In genomic region chr13:112587767-112588489, GRCh38 we compare ENCODE assay signal across 8 cellular contexts. TPM values are rescaled to one million over a fixed set of nuclear protein-coding genes. Genes with fewer than 3 reads are reported as not detected.
DNase-seq lines count a peak whose midpoint lies in the region; ATAC-seq and TF ChIP-seq lines count a peak whose summit lies in the region.

A gene with protein sequence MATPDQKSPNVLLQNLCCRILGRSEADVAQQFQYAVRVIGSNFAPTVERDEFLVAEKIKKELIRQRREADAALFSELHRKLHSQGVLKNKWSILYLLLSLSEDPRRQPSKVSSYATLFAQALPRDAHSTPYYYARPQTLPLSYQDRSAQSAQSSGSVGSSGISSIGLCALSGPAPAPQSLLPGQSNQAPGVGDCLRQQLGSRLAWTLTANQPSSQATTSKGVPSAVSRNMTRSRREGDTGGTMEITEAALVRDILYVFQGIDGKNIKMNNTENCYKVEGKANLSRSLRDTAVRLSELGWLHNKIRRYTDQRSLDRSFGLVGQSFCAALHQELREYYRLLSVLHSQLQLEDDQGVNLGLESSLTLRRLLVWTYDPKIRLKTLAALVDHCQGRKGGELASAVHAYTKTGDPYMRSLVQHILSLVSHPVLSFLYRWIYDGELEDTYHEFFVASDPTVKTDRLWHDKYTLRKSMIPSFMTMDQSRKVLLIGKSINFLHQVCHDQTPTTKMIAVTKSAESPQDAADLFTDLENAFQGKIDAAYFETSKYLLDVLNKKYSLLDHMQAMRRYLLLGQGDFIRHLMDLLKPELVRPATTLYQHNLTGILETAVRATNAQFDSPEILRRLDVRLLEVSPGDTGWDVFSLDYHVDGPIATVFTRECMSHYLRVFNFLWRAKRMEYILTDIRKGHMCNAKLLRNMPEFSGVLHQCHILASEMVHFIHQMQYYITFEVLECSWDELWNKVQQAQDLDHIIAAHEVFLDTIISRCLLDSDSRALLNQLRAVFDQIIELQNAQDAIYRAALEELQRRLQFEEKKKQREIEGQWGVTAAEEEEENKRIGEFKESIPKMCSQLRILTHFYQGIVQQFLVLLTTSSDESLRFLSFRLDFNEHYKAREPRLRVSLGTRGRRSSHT (minus strand): TSS chr13:112588153. CDS start chr13:112587980, 173 bp downstream.

- H3K4me1 ChIP-seq in fibroblast of lung (ENCODE audit: control insufficient read depth, extremely low read depth, insufficient read depth, low read length) = no peaks in the 10 kb centered on the region

- H3K4me1 Mint-ChIP-seq in naive thymus-derived CD8-positive, alpha-beta T cell = peaks cover 19 to 52% (median 38%) of the 10 kb centered on the region in 4 donors
- peaks cover 26 to 41% of the 10 kb centered on the region in 2 donors for H3K4me1 Mint-ChIP-seq in stimulated activated naive B cell treated with anti-CD40 and anti-IgM and Interleukin-4, amounts not matched to agents 10 μg/mL and 1 μg/mL and 100 μg/mL, for 72 hours

- peak within 1 kb of the TSS; percentile 92 for H3K9ac ChIP-seq in fibroblast of lung (ENCODE audit: insufficient read depth, low read length)

- H3K27ac Mint-ChIP-seq in naive thymus-derived CD8-positive, alpha-beta T cell = peak within 1 kb of the TSS; percentile 84 to 96 (median 94)
- H3K27ac Mint-ChIP-seq in stimulated activated naive B cell treated with anti-CD40 and anti-IgM and Interleukin-4, amounts not matched to agents 10 μg/mL and 1 μg/mL and 100 μg/mL, for 72 hours = peak within 1 kb of the TSS; percentile 99

- H3K79me2 ChIP-seq in fibroblast of lung (ENCODE audit: control insufficient read depth, insufficient read depth, low read length) = peaks cover 40% of the 10 kb centered on the region

- peak within 1 kb of the TSS; percentile 82 for H3K4me3 ChIP-seq in Jurkat, Clone E6-1 (ENCODE audit: low read length)
- H3K4me3 ChIP-seq in fibroblast of lung (replicated peaks in 1 of 4; ENCODE audit: control extremely low read depth in 1 of 4, insufficient read depth in 1 of 4, low read depth in 3 of 4, low read length in 4 of 4) = peak within 1 kb of the TSS; percentile 89 to 99 (median 94)

- peak; percentile 67 for ATAC-seq in GM21576 (IDR thresholded peaks at IDR 0.05; ENCODE audit: unreplicated experiment)
- ATAC-seq in naive thymus-derived CD8-positive, alpha-beta T cell = peak; percentile 90 to 91
- ATAC-seq in stimulated activated naive B cell treated with anti-CD40 and anti-IgM and Interleukin-4, amounts not matched to agents 10 μg/mL and 1 μg/mL and 100 μg/mL, for 72 hours (replicated peaks) = peak; percentile 80 to 84

- no peak for TF ChIP-seq CTCF in fibroblast of lung (conservative IDR thresholded peaks at IDR 0.05 in 1 of 2, IDR thresholded peaks at IDR 0.05 in 1 of 2; ENCODE audit: low read depth in 1 of 2, low read length in 2 of 2)

- DNase-seq in DMS53 treated with DMSO at 0.1 percent for 48 hours (lab: John Stamatoyannopoulos, UW; ENCODE audit: unreplicated experiment) (peak; percentile 33), RPMI8226 (peak; percentile 88), fibroblast of lung (ENCODE audit: low read depth in 2 of 2) (peak; percentile 78 to 84)
- DNase-seq in Jurkat, Clone E6-1 (ENCODE audit: low read depth, low spot score) = peak; percentile 70
- peak; percentile 55 to 67 for DNase-seq in activated T-helper 1 cell treated with anti-CD3 and anti-CD28 coated beads, Interleukin-2, amount 50 U/mL, for 16 hours (ENCODE audit: low read depth in 1 of 2, low spot score in 1 of 2)
- peak; percentile 59 to 81 (median 72) for DNase-seq in naive thymus-derived CD8-positive, alpha-beta T cell
- peak; percentile 81 for DNase-seq in stimulated activated naive B cell treated with anti-CD40 and anti-IgM and Interleukin-4, amounts not matched to agents 10 μg/mL and 1 μg/mL and 100 μg/mL, for 72 hours

- H3K9me3 ChIP-seq in fibroblast of lung (ENCODE audit: control insufficient read depth, insufficient read depth, low read depth, low read length) = no peaks in the 10 kb centered on the region

- peak within 1 kb of the TSS; percentile 87 to 97 (median 94) for H3K4me3 Mint-ChIP-seq in naive thymus-derived CD8-positive, alpha-beta T cell
- peak within 1 kb of the TSS; percentile 93 to 94 for H3K4me3 Mint-ChIP-seq in stimulated activated naive B cell treated with anti-CD40 and anti-IgM and Interleukin-4, amounts not matched to agents 10 μg/mL and 1 μg/mL and 100 μg/mL, for 72 hours

- no peaks in the 10 kb centered on the region for H4K20me1 ChIP-seq in fibroblast of lung (ENCODE audit: control insufficient read depth, extremely low read depth, insufficient read depth, low read length)

- peaks cover 0 to 4% (median 0%) of the 10 kb centered on the region in 3 donors for H3K36me3 Mint-ChIP-seq in naive thymus-derived CD8-positive, alpha-beta T cell
- H3K36me3 Mint-ChIP-seq in stimulated activated naive B cell treated with anti-CD40 and anti-IgM and Interleukin-4, amounts not matched to agents 10 μg/mL and 1 μg/mL and 100 μg/mL, for 72 hours = peaks cover 6 to 10% of the 10 kb centered on the region in 2 donors

- H3K27me3 Mint-ChIP-seq in naive thymus-derived CD8-positive, alpha-beta T cell = peaks cover 0 to 2% (median 0%) of the 10 kb centered on the region in 5 donors
- H3K27me3 Mint-ChIP-seq in stimulated activated naive B cell treated with anti-CD40 and anti-IgM and Interleukin-4, amounts not matched to agents 10 μg/mL and 1 μg/mL and 100 μg/mL, for 72 hours = peaks cover 4 to 7% of the 10 kb centered on the region in 2 donors

- no peaks in the 10 kb centered on the region for H3K9me3 Mint-ChIP-seq in naive thymus-derived CD8-positive, alpha-beta T cell
- no peaks in the 10 kb centered on the region for H3K9me3 Mint-ChIP-seq in stimulated activated naive B cell treated with anti-CD40 and anti-IgM and Interleukin-4, amounts not matched to agents 10 μg/mL and 1 μg/mL and 100 μg/mL, for 72 hours

- H3K36me3 ChIP-seq in fibroblast of lung (ENCODE audit: control insufficient read depth, insufficient read depth, low read length) = no peaks in the 10 kb centered on the region

- no peaks in the 10 kb centered on the region for H3K27me3 ChIP-seq in fibroblast of lung (ENCODE audit: control insufficient read depth, insufficient read depth, low read length)

- peak within 1 kb of the TSS; percentile 95 for H3K27ac ChIP-seq in fibroblast of lung (ENCODE audit: insufficient read depth, low read length)

- POLR2A ChIA-PET in naive thymus-derived CD8-positive, alpha-beta T cell (lab: Charles Lee) = interaction anchor here (1.0 to 1.3 kb wide), 4 partner anchors 14 to 1398 kb away, joined by 3 to 7 read pairs (median 3); no protein-coding TSS in a partner anchor

- peak within 1 kb of the TSS; percentile 90 for H2AFZ ChIP-seq in fibroblast of lung (ENCODE audit: low read length)

- H3K4me2 ChIP-seq in fibroblast of lung (ENCODE audit: extremely low read depth, insufficient read depth, low read length) = peak within 1 kb of the TSS; percentile 91

RNA-seq across cellular contexts. Expression of the gene that starts here (rescaled TPM):
- polyA plus RNA-seq in Jurkat, Clone E6-1 (2012; ENCODE audit: insufficient read depth, insufficient read length) = 48.1 TPM
- 13.1 and 17.2 TPM in 2 replicates for total RNA-seq in fibroblast of lung
- polyA plus RNA-seq in fibroblast of lung = 14.5 and 19.1 TPM in 2 replicates
- 11.8 and 15.8 TPM in 2 replicates for polyA plus RNA-seq in fibroblast of lung (2012)
- polyA minus RNA-seq in fibroblast of lung (ENCODE audit: low replicate concordance) = 23.4 and 45.2 TPM in 2 replicates
- total RNA-seq in naive thymus-derived CD8-positive, alpha-beta T cell = 10 to 100 TPM; 46.0 to 48.6 TPM
- polyA plus RNA-seq in naive thymus-derived CD8-positive, alpha-beta T cell = 10 to 100 TPM in 2 of 3 donors, 1 to 10 TPM in 1; 8.5 to 14.6 (median 10.6) TPM

Comparison
In these comparisons a context has a peak if more than half of its experiments do, and no peak if none do; other contexts are left out.
1. Peak in every context shown above with its lines: DNase-seq, ATAC-seq, H3K4me3 ChIP-seq and H3K27ac ChIP-seq.
2. DNase-seq: peak in every context shown above with its lines; median percentile 88 in RPMI8226; 81 in fibroblast of lung; 81 in stimulated activated naive B cell treated with anti-CD40 and anti-IgM and Interleukin-4, amounts not matched to agents 10 μg/mL and 1 μg/mL and 100 μg/mL, for 72 hours; 72 in naive thymus-derived CD8-positive, alpha-beta T cell; 70 in Jurkat, Clone E6-1; 61 in activated T-helper 1 cell treated with anti-CD3 and anti-CD28 coated beads, Interleukin-2, amount 50 U/mL, for 16 hours; 33 in DMS53 treated with DMSO at 0.1 percent for 48 hours.